9 cellular contexts compared by ENCODE assay signal in genomic region chr1:181151378-181152326, GRCh38.
A peak's percentile ranks its signal among the peaks of the same experiment; 100 is the strongest.
DNase-seq lines count a peak whose midpoint lies in the region; ATAC-seq and TF ChIP-seq lines count a peak whose summit lies in the region.
"Had no signal": no experiment of that assay in that cellular context is flagged by ENCODE, and none has a peak within 500 bp of the region (broad histone marks: within the 10 kb centered on the region; RNA-seq: fewer than 3 reads in every experiment).

No MANE protein-coding gene starts in this region.

- no peak overlapping the region for H3K4me3 ChIP-seq in tibial artery

- H3K9me3 ChIP-seq in KOPT-K1 (ENCODE audit: insufficient read depth, low read length, poor library complexity, severe bottlenecking): peaks cover 12% of the 10 kb centered on the region
- no peaks in the 10 kb centered on the region for H3K9me3 ChIP-seq in tibial artery

- no peaks in the 10 kb centered on the region for H3K36me3 ChIP-seq in KOPT-K1 (ENCODE audit: insufficient read depth, low read length)
- no peaks in the 10 kb centered on the region for H3K36me3 ChIP-seq in tibial artery

- H3K4me1 ChIP-seq in tibial artery: peaks cover 0 to 29% (median 18%) of the 10 kb centered on the region in 4 donors

- H3K27ac ChIP-seq in KOPT-K1 (ENCODE audit: low read depth, low read length, poor library complexity, severe bottlenecking): peak overlapping the region; percentile 75
- H3K27ac ChIP-seq in tibial artery: peak overlapping the region; percentile 87

- no peak for DNase-seq in activated CD4-positive, CD25-positive, alpha-beta regulatory T cell treated with anti-CD3 and anti-CD28 coated beads, Interleukin-2, amount 50 U/mL, for 72 hours
- DNase-seq in fibroblast of peridontal ligament (ENCODE audit: extremely low read depth) (peak; percentile 16), tibial artery (no peak), foreskin melanocyte (no peak)
- DNase-seq in NK-92 treated with Interleukin-12 subunit alpha and Interleukin-12 subunit beta, amount 100 ng/mL, for 24 hours (lab: John Stamatoyannopoulos, UW): no peak
- DNase-seq: activated T-cell treated with anti-CD3 and anti-CD28 coated beads, Interleukin-2, amount 50 U/mL, for 48 hours had no signal

- ATAC-seq in activated CD4-positive, CD25-positive, alpha-beta regulatory T cell treated with anti-CD3 and anti-CD28 coated beads, Interleukin-2, amount 50 U/mL, for 24 hours: peak; percentile 24 to 26
- ATAC-seq in GM21360 (IDR thresholded peaks at IDR 0.05; ENCODE audit: unreplicated experiment): no peak

- intact Hi-C loops in tibial artery (cut with DNase I; ENCODE audit: low total_unique reads): no loop called here

- TF ChIP-seq CTCF in tibial artery (IDR thresholded peaks at IDR 0.05): no peak

- H3K27me3 ChIP-seq in tibial artery: no peaks in the 10 kb centered on the region
